Comparison of ENCODE assay signal across 20 cellular contexts in the genomic region with DNA sequence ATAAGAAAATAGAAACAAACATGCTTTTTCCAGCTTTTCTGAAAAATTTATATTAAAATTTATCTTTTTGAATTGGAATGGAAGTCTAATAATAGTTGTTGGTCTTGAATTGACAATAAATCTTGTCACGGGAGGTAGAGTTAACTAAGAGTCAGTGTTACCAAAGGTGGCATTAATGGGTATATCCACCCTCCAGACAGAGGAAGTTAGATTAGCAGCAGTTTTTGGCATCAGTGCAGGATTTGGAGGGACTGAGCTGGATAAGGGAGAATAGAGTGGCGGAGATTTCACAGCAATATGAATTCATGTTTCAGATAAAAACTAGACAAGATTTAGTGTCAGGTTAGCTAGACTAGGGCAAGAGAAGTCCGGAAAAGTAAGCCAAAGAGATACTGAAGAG.
"Had no signal": no experiment of that assay in that cellular context is flagged by ENCODE, and none has a peak within 500 bp of the region (broad histone marks: within the 10 kb centered on the region; RNA-seq: fewer than 3 reads in every experiment).

No MANE protein-coding gene starts in this region.

- H3K36me3 ChIP-seq: SJSA1 had no signal

- H3K4me3 Mint-ChIP-seq: IgD-negative memory B cell had no signal

- H3K4me2 ChIP-seq: KMS-11 had no signal

- H3K27ac ChIP-seq: KMS-11, SJSA1, SK-N-MC had no signal

- H3K27me3 ChIP-seq: SJSA1 had no signal

- FAIRE-seq: K562 had no signal

- H3K9ac ChIP-seq: KMS-11 had no signal

- DNase-seq: Kasumi-1, MM.1S, NCI-H1092 treated with DMSO at 0.1 percent for 48 hours, NCI-H1436, NCI-H187, NCI-H2029, NCI-H2081 treated with DMSO at 0.1 percent for 48 hours, NCI-H2171, NCI-H345, NCI-H446 treated with DMSO at 0.1 percent for 48 hours, NCI-H510A treated with DMSO at 0.1 percent for 48 hours, NCI-H526, Right ventricle myocardium superior, RPMI8226, SIG-M5 had no signal

- H3K9me3 ChIP-seq: SJSA1 had no signal

- H3K4me3 ChIP-seq: K562, SJSA1, SK-N-MC had no signal

- H3K4me1 ChIP-seq: SJSA1 had no signal

- ATAC-seq: K562 had no signal

- H3K27ac Mint-ChIP-seq: IgD-negative memory B cell had no signal
